In genomic region chr15:58748787-58749531, GRCh38 we compare ENCODE assay signal across 8 cellular contexts. TPM values are rescaled to one million over a fixed set of nuclear protein-coding genes. Genes with fewer than 3 reads are reported as not detected.
DNase-seq lines count a peak whose midpoint lies in the region; ATAC-seq, FAIRE-seq and TF ChIP-seq lines count a peak whose summit lies in the region.

No MANE protein-coding gene starts in this region.

- TF ChIP-seq POLR2A in vagina (IDR thresholded peaks at IDR 0.05): no peak

- no CpG with 5 or more reads among the region's 82 CpGs for WGBS in neuronal stem cell (ENCODE audit: extremely low coverage in 2 of 2, insufficient read length in 2 of 2, insufficient replicate concordance in 1 of 2), 2 donors

- H4K91ac ChIP-seq in neuronal stem cell (ENCODE audit: low read depth, low read length, poor library complexity): peak overlapping the region; percentile 89

- ATAC-seq in GM19023 (IDR thresholded peaks at IDR 0.05; ENCODE audit: unreplicated experiment): peak; percentile 35
- ATAC-seq in HG03139 (IDR thresholded peaks at IDR 0.05; ENCODE audit: unreplicated experiment): peak; percentile 25
- peak; percentile 54 for ATAC-seq in Panc1

- no peak for FAIRE-seq in frontal cortex (lab: Jason Lieb, UNC)

- no peaks in the 10 kb centered on the region for H3K9me3 ChIP-seq in Panc1 (ENCODE audit: control insufficient read depth, insufficient read depth, low read depth, low read length)
- peaks cover 0 to 3% of the 10 kb centered on the region in 2 donors for H3K9me3 ChIP-seq in neuronal stem cell (replicated peaks in 1 of 2; ENCODE audit: control insufficient read depth in 2 of 2, insufficient read depth in 1 of 2, low read depth in 1 of 2, low read length in 2 of 2)
- no peaks in the 10 kb centered on the region for H3K9me3 ChIP-seq in vagina

- H3K27ac ChIP-seq in Panc1 (ENCODE audit: low read length): peak overlapping the region; percentile 77
- peak overlapping the region; percentile 96 for H3K27ac ChIP-seq in neuronal stem cell (replicated peaks; ENCODE audit: low read length)
- H3K27ac ChIP-seq in vagina: peak overlapping the region; percentile 96

- H2BK5ac ChIP-seq in neuronal stem cell (ENCODE audit: low read length): peak overlapping the region; percentile 99

- no peaks in the 10 kb centered on the region for H3K79me1 ChIP-seq in neuronal stem cell (ENCODE audit: low read depth, low read length)

- H3K14ac ChIP-seq in neuronal stem cell (ENCODE audit: low read length): peak overlapping the region; percentile 87

- BruUV-seq in Panc1 (replicated peaks; lab: Mats Ljungman, UMichigan): no TSS peak

- no peak overlapping the region for H4K8ac ChIP-seq in neuronal stem cell (ENCODE audit: low read depth, low read length)

- H3K9ac ChIP-seq in neuronal stem cell (ENCODE audit: low read depth, low read length, poor library complexity): peak overlapping the region; percentile 92

- H3K4me1 ChIP-seq in Panc1 (ENCODE audit: control insufficient read depth, insufficient read depth, low read length) (peaks cover 19% of the 10 kb centered on the region), neuronal stem cell (ENCODE audit: control insufficient read depth in 2 of 2, insufficient read depth in 1 of 2, low read depth in 1 of 2, low read length in 2 of 2) (peaks cover 1 to 3% of the 10 kb centered on the region in 2 donors), vagina (peaks cover 28% of the 10 kb centered on the region)

- CTCF ChIA-PET in Panc1 (lab: Charles Lee): interaction anchor here (1.0 kb wide), 1 partner anchor 108 kb away, joined by 3 read pairs; no protein-coding TSS in a partner anchor

- H3K27me3 ChIP-seq in Panc1 (ENCODE audit: control insufficient read depth, insufficient read depth, low read length): no peaks in the 10 kb centered on the region
- no peaks in the 10 kb centered on the region for H3K27me3 ChIP-seq in neuronal stem cell (ENCODE audit: control insufficient read depth in 3 of 3, insufficient read depth in 3 of 3, low read depth in 1 of 3, low read length in 3 of 3)
- H3K27me3 ChIP-seq in vagina: no peaks in the 10 kb centered on the region

- H3K4me3 ChIP-seq in Panc1 (ENCODE audit: low read depth in 2 of 2, low read length in 2 of 2) (peak overlapping the region; percentile 82 to 86), neuronal stem cell (ENCODE audit: low read length in 2 of 2) (peak overlapping the region; percentile 92 to 93), vagina (peak overlapping the region; percentile 89 to 94)

- H3K36me3 ChIP-seq in Panc1 (ENCODE audit: control insufficient read depth, insufficient read depth, low read length): no peaks in the 10 kb centered on the region; the same call in 1 of the 2 replicates
- peaks cover 0 to 4% of the 10 kb centered on the region in 2 donors for H3K36me3 ChIP-seq in neuronal stem cell (replicated peaks in 1 of 2; ENCODE audit: control insufficient read depth in 2 of 2, insufficient read depth in 2 of 2, low read length in 2 of 2)
- no peaks in the 10 kb centered on the region for H3K36me3 ChIP-seq in vagina

- H2BK12ac ChIP-seq in neuronal stem cell (ENCODE audit: low read length): peak overlapping the region; percentile 1

- H3K4ac ChIP-seq in neuronal stem cell (ENCODE audit: low read length): no peak overlapping the region

- intact Hi-C loops in Panc1 (cut with micrococcal nuclease; ENCODE audit: unreplicated experiment) (no loop called here), vagina (cut with DNase I) (no loop called here)

- peak overlapping the region; percentile 15 for H3K23ac ChIP-seq in neuronal stem cell (ENCODE audit: low read depth, low read length, poor library complexity)

- peak overlapping the region; percentile 49 for H2BK15ac ChIP-seq in neuronal stem cell (ENCODE audit: low read length)

- peak overlapping the region; percentile 74 for H2AK5ac ChIP-seq in neuronal stem cell (ENCODE audit: low read depth, low read length)

- in situ Hi-C loops in Panc1 (cut with HindIII; ENCODE audit: low pct_unique_long_range_greater_than_20kb, low sequenced_read_pairs): no loop called here

- peak overlapping the region; percentile 96 for H2AFZ ChIP-seq in neuronal stem cell (ENCODE audit: low read length)

- peak overlapping the region; percentile 99 for H3K18ac ChIP-seq in neuronal stem cell (ENCODE audit: low read length)

- TF ChIP-seq CTCF in Panc1 (IDR thresholded peaks at IDR 0.05): no peak
- TF ChIP-seq CTCF in vagina (IDR thresholded peaks at IDR 0.05): no peak

- peak overlapping the region; percentile 82 for H3K4me2 ChIP-seq in neuronal stem cell (ENCODE audit: insufficient read depth, low read length, poor library complexity, severe bottlenecking)

- POLR2A ChIA-PET in Panc1 (lab: Charles Lee): interaction anchor here (1.3 kb wide), 1 partner anchor 22 kb away, joined by 17 read pairs; the partner anchor contains the start of gene MINDY2

- DNase-seq in Ammon's horn (ENCODE audit: low spot score): peak; percentile 67
- no peak for DNase-seq in Panc1 (ENCODE audit: low read depth, low spot score)
- peak; percentile 80 for DNase-seq in activated effector memory CD4-positive, alpha-beta T cell treated with anti-CD3 and anti-CD28 coated beads, Interleukin-2, amount 50 U/mL, for 16 hours
- DNase-seq in frontal cortex (ENCODE audit: low spot score in 2 of 2): peak; percentile 37 to 58
- DNase-seq in neuronal stem cell (ENCODE audit: low spot score): peak; percentile 62
- DNase-seq in vagina (ENCODE audit: extremely low spot score in 2 of 2): peak in 1 of 2 donors; percentile 91

- H2BK120ac ChIP-seq in neuronal stem cell (ENCODE audit: low read depth, low read length): peak overlapping the region; percentile 82

RNA-seq across cellular contexts. Expression of gene ADAM10, which starts 0.5 kb away (rescaled TPM):
- 176 TPM for total RNA-seq in Panc1 (2021; ENCODE audit: unreplicated experiment)
- polyA plus RNA-seq in Panc1 (2012; ENCODE audit: insufficient read length): 148 TPM
- 84.4 TPM for total RNA-seq in frontal cortex
- 99.4 TPM for polyA plus RNA-seq in neuronal stem cell (2013, experiment 1 of 2)
- polyA plus RNA-seq in neuronal stem cell (2013, experiment 2 of 2): 104 TPM
- total RNA-seq in vagina: 48.1 TPM

RNA-seq across cellular contexts. Expression of gene MINDY2, which starts 22.1 kb away (rescaled TPM):
- total RNA-seq in Panc1 (2021; ENCODE audit: unreplicated experiment) (6.8 TPM), frontal cortex (31.8 TPM), vagina (15.5 TPM)
- polyA plus RNA-seq in Panc1 (2012; ENCODE audit: insufficient read length): 3.1 TPM
- 6.6 TPM for polyA plus RNA-seq in neuronal stem cell (2013, experiment 1 of 2)
- polyA plus RNA-seq in neuronal stem cell (2013, experiment 2 of 2): 6.6 TPM
